ENCODE assay signal across 10 cellular contexts in genomic region chr19:782195-783043, GRCh38. TPM values are rescaled to one million over a fixed set of nuclear protein-coding genes. Genes with fewer than 3 reads are reported as not detected.
A peak's percentile ranks its signal among the peaks of the same experiment; 100 is the strongest.
DNase-seq lines count a peak whose midpoint lies in the region; ATAC-seq, FAIRE-seq and TF ChIP-seq lines count a peak whose summit lies in the region.
"Had no signal": no experiment of that assay in that cellular context is flagged by ENCODE, and none has a peak within 500 bp of the region (broad histone marks: within the 10 kb centered on the region; RNA-seq: fewer than 3 reads in every experiment).

No MANE protein-coding gene starts in this region.

- no peak for ATAC-seq in thoracic aorta (ENCODE audit: insufficient number of reproducible peaks, low FRiP score, low read depth)
- no peak for ATAC-seq in GM21786 (IDR thresholded peaks at IDR 0.05; ENCODE audit: unreplicated experiment)

- H3K9me3 ChIP-seq in thoracic aorta: no peaks in the 10 kb centered on the region

- H3K4me3 Mint-ChIP-seq in activated T-helper 2 cell treated with anti-CD3 and anti-CD28 coated beads, Interferon-gamma antibody, Interleukin-2, Interleukin-4, amounts not matched to agents 10 μg/mL and 5 μg/mL and 100 μg/mL, durations not matched to agents 14 hours and 24 hours and 36 hours (ENCODE audit: low read depth): no peak overlapping the region

- H3K27me3 ChIP-seq in thoracic aorta (replicated peaks; ENCODE audit: insufficient read depth): no peaks in the 10 kb centered on the region

- H3K4me1 ChIP-seq in thoracic aorta (ENCODE audit: control insufficient read depth in 1 of 2, low read depth in 2 of 2): peaks cover 3 to 8% of the 10 kb centered on the region in 2 donors

- intact Hi-C loops in activated T-helper 2 cell treated with anti-CD3 and anti-CD28 coated beads, Interferon-gamma antibody, Interleukin-2, Interleukin-4, amounts not matched to agents 10 μg/mL and 5 μg/mL and 100 μg/mL, durations not matched to agents 14 hours and 24 hours and 36 hours (cut with micrococcal nuclease): no loop called here

- no peaks in the 10 kb centered on the region for H3K9me3 Mint-ChIP-seq in activated T-helper 2 cell treated with anti-CD3 and anti-CD28 coated beads, Interferon-gamma antibody, Interleukin-2, Interleukin-4, amounts not matched to agents 10 μg/mL and 5 μg/mL and 100 μg/mL, durations not matched to agents 14 hours and 24 hours and 36 hours

- FAIRE-seq in HTR-8/SVneo (lab: Jason Lieb, UNC): peak; percentile 33
- FAIRE-seq: colon had no signal

- H3K4me1 Mint-ChIP-seq in activated T-helper 2 cell treated with anti-CD3 and anti-CD28 coated beads, Interferon-gamma antibody, Interleukin-2, Interleukin-4, amounts not matched to agents 10 μg/mL and 5 μg/mL and 100 μg/mL, durations not matched to agents 14 hours and 24 hours and 36 hours (ENCODE audit: low read depth): no peaks in the 10 kb centered on the region

- H3K27ac ChIP-seq in thoracic aorta: no peak overlapping the region

- H3K27me3 Mint-ChIP-seq in activated T-helper 2 cell treated with anti-CD3 and anti-CD28 coated beads, Interferon-gamma antibody, Interleukin-2, Interleukin-4, amounts not matched to agents 10 μg/mL and 5 μg/mL and 100 μg/mL, durations not matched to agents 14 hours and 24 hours and 36 hours (ENCODE audit: low read depth): no peaks in the 10 kb centered on the region

- H3K36me3 ChIP-seq in thoracic aorta: no peaks in the 10 kb centered on the region

- no peak overlapping the region for H3K27ac Mint-ChIP-seq in activated T-helper 2 cell treated with anti-CD3 and anti-CD28 coated beads, Interferon-gamma antibody, Interleukin-2, Interleukin-4, amounts not matched to agents 10 μg/mL and 5 μg/mL and 100 μg/mL, durations not matched to agents 14 hours and 24 hours and 36 hours

- H3K36me3 Mint-ChIP-seq in activated T-helper 2 cell treated with anti-CD3 and anti-CD28 coated beads, Interferon-gamma antibody, Interleukin-2, Interleukin-4, amounts not matched to agents 10 μg/mL and 5 μg/mL and 100 μg/mL, durations not matched to agents 14 hours and 24 hours and 36 hours (ENCODE audit: low read depth): no peaks in the 10 kb centered on the region

- DNase-seq in HTR-8/SVneo (ENCODE audit: insufficient read length, low spot score): peak; percentile 75
- peak; percentile 57 for DNase-seq in choroid plexus epithelial cell (ENCODE audit: low read depth)
- peak; percentile 80 for DNase-seq in kidney glomerular epithelial cell (lab: John Stamatoyannopoulos, UW)
- DNase-seq in thoracic aorta (ENCODE audit: low spot score): no peak
- no peak for DNase-seq in activated T-helper 2 cell treated with anti-CD3 and anti-CD28 coated beads, Interferon-gamma antibody, Interleukin-2, Interleukin-4, amounts not matched to agents 10 μg/mL and 5 μg/mL and 100 μg/mL, durations not matched to agents 14 hours and 24 hours and 36 hours (ENCODE audit: low spot score)
- no peak for DNase-seq in hypothalamus (lab: John Stamatoyannopoulos, UW)
- DNase-seq in germinal center (ENCODE audit: low spot score): no peak
- DNase-seq: stimulated activated CD4-positive, alpha-beta T cell treated with anti-CD3 and anti-CD28 coated beads, Interleukin-2, amount 100 ng/mL, for 24 hours had no signal

- TF ChIP-seq CTCF in choroid plexus epithelial cell (conservative IDR thresholded peaks at IDR 0.05; ENCODE audit: low read depth, low read length) (no peak), thoracic aorta (IDR thresholded peaks at IDR 0.05) (no peak)

- H3K4me3 ChIP-seq in choroid plexus epithelial cell (ENCODE audit: low read depth, low read length) (peak overlapping the region; percentile 29), thoracic aorta (peak overlapping the region; percentile 38)

RNA-seq across cellular contexts. Expression of gene PTBP1, which starts 14.8 kb away (rescaled TPM):
- 100 to 1,000 TPM; 149 to 163 TPM for total RNA-seq in thoracic aorta
- 735 and 739 TPM in 2 replicates for total RNA-seq in activated T-helper 2 cell treated with anti-CD3 and anti-CD28 coated beads, Interferon-gamma antibody, Interleukin-2, Interleukin-4, amounts not matched to agents 10 μg/mL and 5 μg/mL and 100 μg/mL, durations not matched to agents 14 hours and 24 hours and 36 hours

RNA-seq across cellular contexts. Expression of gene MISP, which starts 31.5 kb away (rescaled TPM):
- total RNA-seq in thoracic aorta: 1 to 10 TPM in 1 of 2 donors, not detected in 1; 2.2 TPM
- total RNA-seq in activated T-helper 2 cell treated with anti-CD3 and anti-CD28 coated beads, Interferon-gamma antibody, Interleukin-2, Interleukin-4, amounts not matched to agents 10 μg/mL and 5 μg/mL and 100 μg/mL, durations not matched to agents 14 hours and 24 hours and 36 hours: not detected in 2 replicates

RNA-seq across cellular contexts. Expression of gene PLPPR3, which starts 39.3 kb away (rescaled TPM):
- not detected for total RNA-seq in thoracic aorta
- not detected in 2 replicates for total RNA-seq in activated T-helper 2 cell treated with anti-CD3 and anti-CD28 coated beads, Interferon-gamma antibody, Interleukin-2, Interleukin-4, amounts not matched to agents 10 μg/mL and 5 μg/mL and 100 μg/mL, durations not matched to agents 14 hours and 24 hours and 36 hours

RNA-seq across cellular contexts. Expression of gene AZU1, which starts 45.2 kb away (rescaled TPM):
- 1 to 10 TPM in 1 of 2 donors, not detected in 1; 1.1 TPM for total RNA-seq in thoracic aorta
- total RNA-seq in activated T-helper 2 cell treated with anti-CD3 and anti-CD28 coated beads, Interferon-gamma antibody, Interleukin-2, Interleukin-4, amounts not matched to agents 10 μg/mL and 5 μg/mL and 100 μg/mL, durations not matched to agents 14 hours and 24 hours and 36 hours: not detected in 2 replicates

RNA-seq across cellular contexts. Expression of gene PRTN3, which starts 58.4 kb away (rescaled TPM):
- not detected for total RNA-seq in thoracic aorta
- not detected in 2 replicates for total RNA-seq in activated T-helper 2 cell treated with anti-CD3 and anti-CD28 coated beads, Interferon-gamma antibody, Interleukin-2, Interleukin-4, amounts not matched to agents 10 μg/mL and 5 μg/mL and 100 μg/mL, durations not matched to agents 14 hours and 24 hours and 36 hours

Comparison
In these comparisons a context has a peak if more than half of its experiments do, and no peak if none do; other contexts are left out.
1. DNase-seq: peak in HTR-8/SVneo (single experiment), choroid plexus epithelial cell (single experiment) and kidney glomerular epithelial cell (single experiment); none in thoracic aorta (single experiment), activated T-helper 2 cell treated with anti-CD3 and anti-CD28 coated beads, Interferon-gamma antibody, Interleukin-2, Interleukin-4, amounts not matched to agents 10 μg/mL and 5 μg/mL and 100 μg/mL, durations not matched to agents 14 hours and 24 hours and 36 hours (single experiment), hypothalamus (0 of 51) and germinal center (single experiment).